In genomic region chr6:64290867-64291266, GRCh38 we compare ENCODE assay signal across 25 cellular contexts.
"Had no signal": no experiment of that assay in that cellular context is flagged by ENCODE, and none has a peak within 500 bp of the region (broad histone marks: within the 10 kb centered on the region; RNA-seq: fewer than 3 reads in every experiment).

No MANE protein-coding gene starts in this region.

- H3K4me2 ChIP-seq: PC-9 had no signal

- H3K27ac ChIP-seq: PC-9 had no signal

- ATAC-seq: activated CD8-positive, alpha-beta T cell treated with anti-CD3 and anti-CD28 coated beads for 36 hours; activated T-cell treated with anti-CD3 and anti-CD28 coated beads, Interleukin-2, amount 50 U/mL, for 72 hours; activated T-helper 17 cell treated with anti-CD3 and anti-CD28 coated beads, Interleukin-2, amount 50 U/mL, for 72 hours had no signal

- H2AFZ ChIP-seq: PC-9 had no signal

- H3K4me3 ChIP-seq: PC-9 had no signal

- DNase-seq: activated CD4-positive, alpha-beta T cell treated with anti-CD3 and anti-CD28 coated beads, Interleukin-2, amount 10 ng/mL, durations not matched to agents 24 days and 14 days; activated CD4-positive, alpha-beta T cell treated with anti-CD3 and anti-CD28 coated beads, Interleukin-2, amount 50 U/mL, for 4 hours; activated CD8-positive, alpha-beta T cell treated with anti-CD3 and anti-CD28 coated beads for 36 hours; activated effector memory CD4-positive, alpha-beta T cell treated with anti-CD3 and anti-CD28 coated beads, Interleukin-2, amount 50 U/mL, for 16 hours; activated naive CD4-positive, alpha-beta T cell; activated naive CD4-positive, alpha-beta T cell treated with anti-CD3 and anti-CD28 coated beads, Interleukin-2, amount 50 U/mL, for 16 hours; activated naive CD8-positive, alpha-beta T cell treated with anti-CD3 and anti-CD28 coated beads for 36 hours; activated T-cell treated with anti-CD3 and anti-CD28 coated beads, Interleukin-2, amount 50 U/mL, for 1 hour; activated T-cell treated with anti-CD3 and anti-CD28 coated beads, Interleukin-2, amount 50 U/mL, for 72 hours; amygdala; caudate nucleus; NCI-H1105; NCI-H1417 treated with DMSO at 0.1 percent for 48 hours; NCI-H1930; NCI-H2081 treated with DMSO at 0.1 percent for 48 hours; NCI-H226; NCI-H524 treated with DMSO at 0.1 percent for 48 hours; NK-92 treated with Interleukin-12 subunit alpha and Interleukin-12 subunit beta, amount 100 ng/mL, for 24 hours; PC-9; Right ventricle myocardium superior; SW 1271; T-helper 1 cell; T-helper 2 cell; T-helper 9 cell had no signal
